In the genomic region with DNA sequence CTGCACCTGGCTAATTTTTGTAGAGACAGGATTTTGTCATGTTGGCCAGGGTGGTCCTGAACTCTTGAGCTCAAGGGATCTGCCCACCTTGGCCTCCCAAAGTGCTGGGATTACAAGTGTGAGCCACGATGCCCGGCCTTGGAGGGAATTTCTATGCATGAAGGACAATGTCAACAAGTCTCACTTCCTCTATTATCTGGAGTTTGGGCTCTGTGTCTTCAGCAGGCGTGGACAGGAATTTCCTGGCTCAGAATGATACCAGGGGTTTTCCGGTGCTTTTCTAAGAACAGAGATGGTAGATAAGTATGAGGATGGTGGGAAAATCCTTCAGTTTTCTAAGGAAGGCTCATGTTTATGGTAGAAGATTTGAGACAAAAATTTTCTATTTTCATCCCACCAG, we compare ENCODE assay signal across 19 cellular contexts.
"Had no signal": no experiment of that assay in that cellular context is flagged by ENCODE, and none has a peak within 500 bp of the region (broad histone marks: within the 10 kb centered on the region; RNA-seq: fewer than 3 reads in every experiment).

No MANE protein-coding gene starts in this region.

- ATAC-seq: activated T-cell treated with anti-CD3 and anti-CD28 coated beads, Interleukin-2, amount 50 U/mL, for 72 hours; esophagus mucosa; gastrocnemius medialis; left ventricle myocardium superior; natural killer cell had no signal

- H3K27me3 ChIP-seq: ascending aorta, breast epithelium, gastrocnemius medialis, heart left ventricle, ovary, sigmoid colon had no signal

- H3K4me1 Mint-ChIP-seq: natural killer cell had no signal

- H3K27ac ChIP-seq: ascending aorta, breast epithelium, gastrocnemius medialis, heart left ventricle, ovary, sigmoid colon, thoracic aorta, VCaP had no signal

- H3K27ac Mint-ChIP-seq: activated T-cell treated with anti-CD3 and anti-CD28 coated beads, Interleukin-2, amount 50 U/mL, for 72 hours; natural killer cell had no signal

- H3K4me1 ChIP-seq: ascending aorta, breast epithelium, gastrocnemius medialis, sigmoid colon had no signal

- H3K4me3 ChIP-seq: ascending aorta, breast epithelium, gastrocnemius medialis, heart left ventricle, ovary, sigmoid colon, thoracic aorta had no signal

- H3K36me3 Mint-ChIP-seq: natural killer cell; stimulated activated naive B cell treated with anti-CD40 and anti-IgM and Interleukin-4, amounts not matched to agents 10 μg/mL and 1 μg/mL and 100 μg/mL, for 72 hours had no signal

- H3K4me3 Mint-ChIP-seq: activated T-cell treated with anti-CD3 and anti-CD28 coated beads, Interleukin-2, amount 50 U/mL, for 72 hours; natural killer cell; stimulated activated naive B cell treated with anti-CD40 and anti-IgM and Interleukin-4, amounts not matched to agents 10 μg/mL and 1 μg/mL and 100 μg/mL, for 72 hours had no signal

- DNase-seq: activated CD4-positive, alpha-beta T cell treated with anti-CD3 and anti-CD28 coated beads for 1 hour; activated effector memory CD4-positive, alpha-beta T cell treated with anti-CD3 and anti-CD28 coated beads, Interleukin-2, amount 50 U/mL, for 16 hours; activated naive CD4-positive, alpha-beta T cell treated with anti-CD3 and anti-CD28 coated beads, Interleukin-2, amount 50 U/mL, for 16 hours; activated T-cell treated with anti-CD3 and anti-CD28 coated beads, Interleukin-2, amount 50 U/mL, for 72 hours; cortex of kidney; effector CD4-positive, alpha-beta T cell; gastrocnemius medialis; heart left ventricle; left ventricle myocardium superior; natural killer cell; ovary; sigmoid colon; stimulated activated naive B cell treated with anti-CD40 and anti-IgM and Interleukin-4, amounts not matched to agents 10 μg/mL and 1 μg/mL and 100 μg/mL, for 72 hours; T-helper 9 cell had no signal

- H3K36me3 ChIP-seq: ascending aorta, breast epithelium, gastrocnemius medialis, heart left ventricle, ovary, sigmoid colon, thoracic aorta had no signal
